ENCODE assay signal across 9 cellular contexts in genomic region chr3:153599685-153600084, GRCh38.
DNase-seq lines count a peak whose midpoint lies in the region; ATAC-seq and TF ChIP-seq lines count a peak whose summit lies in the region.
"Had no signal": no experiment of that assay in that cellular context is flagged by ENCODE, and none has a peak within 500 bp of the region (broad histone marks: within the 10 kb centered on the region; RNA-seq: fewer than 3 reads in every experiment).

No MANE protein-coding gene starts in this region.

- ATAC-seq in HG02763 (IDR thresholded peaks at IDR 0.05; ENCODE audit: unreplicated experiment), result no peak
- ATAC-seq in HG02840 (IDR thresholded peaks at IDR 0.05; ENCODE audit: low FRiP score, unreplicated experiment), result no peak
- ATAC-seq: activated naive CD8-positive, alpha-beta T cell treated with anti-CD3 and anti-CD28 coated beads, Interleukin-2, amount 50 U/mL, for 24 hours had no signal

- H3K27ac ChIP-seq in thyroid gland, result peak overlapping the region in 1 of 3 donors; percentile 7

- TF ChIP-seq POLR2A in thyroid gland (IDR thresholded peaks at IDR 0.05), result no peak

- no peaks in the 10 kb centered on the region for H3K9me3 ChIP-seq in thyroid gland

- peak; percentile 95 for DNase-seq in HT1080 (ENCODE audit: low read depth)
- DNase-seq in astrocyte of the spinal cord (ENCODE audit: low read depth, low spot score), result peak; percentile 95
- DNase-seq in iPS-NIHi7 (ENCODE audit: extremely low spot score), result peak; percentile 14
- peak; percentile 15 to 26 for DNase-seq in thyroid gland
- no peak for DNase-seq in NCI-H345 treated with DMSO at 0.1 percent for 48 hours (lab: John Stamatoyannopoulos, UW; ENCODE audit: unreplicated experiment)
- DNase-seq: activated CD4-positive, CD25-positive, alpha-beta regulatory T cell treated with anti-CD3 and anti-CD28 coated beads, Interleukin-2, amount 50 U/mL, for 72 hours; activated naive CD8-positive, alpha-beta T cell treated with anti-CD3 and anti-CD28 coated beads, Interleukin-2, amount 50 U/mL, for 24 hours had no signal

- TF ChIP-seq CTCF in astrocyte of the spinal cord (IDR thresholded peaks at IDR 0.05; ENCODE audit: low read depth, low read length) (no peak), thyroid gland (IDR thresholded peaks at IDR 0.05) (no peak)

- H3K4me1 ChIP-seq in thyroid gland, result peaks cover 11 to 26% of the 10 kb centered on the region in 2 donors

- WGBS in thyroid gland, 2 donors, result 18 to 36% methylated on average over 2 of the region's 2 CpGs

- no peaks in the 10 kb centered on the region for H3K27me3 ChIP-seq in thyroid gland

- in situ Hi-C loops in astrocyte of the spinal cord (cut with HindIII; ENCODE audit: low sequenced_read_pairs), result no loop called here

- H3K4me3 ChIP-seq in astrocyte of the spinal cord (ENCODE audit: low read depth, low read length) (no peak overlapping the region), thyroid gland (replicated peaks in 1 of 3) (no peak overlapping the region)

- no peaks in the 10 kb centered on the region for H3K36me3 ChIP-seq in thyroid gland

- intact Hi-C loops in thyroid gland (cut with DNase I), result no loop called here
